26 cellular contexts compared by ENCODE assay signal in the genomic region with DNA sequence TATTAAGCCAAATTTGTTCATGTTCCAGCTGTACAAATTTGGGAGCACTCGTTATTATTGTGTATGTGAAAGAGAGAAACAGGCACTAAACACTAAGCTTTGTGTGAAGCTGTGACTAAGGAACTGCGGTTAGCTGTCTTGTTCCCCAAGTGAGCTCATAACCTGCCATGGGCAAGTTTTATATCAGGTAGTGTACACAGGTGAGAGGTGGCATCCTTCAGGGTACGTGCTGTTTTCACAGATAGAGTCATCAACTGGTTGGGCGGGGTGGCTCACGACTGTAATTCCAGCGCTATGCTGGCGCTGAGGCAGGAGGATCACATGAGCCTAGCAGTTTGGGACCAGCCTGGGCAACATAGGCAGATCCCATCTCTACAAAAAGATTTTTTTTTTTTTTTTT. TPM values are rescaled to one million over a fixed set of nuclear protein-coding genes. Genes with fewer than 3 reads are reported as not detected.
A peak's percentile ranks its signal among the peaks of the same experiment; 100 is the strongest.
DNase-seq lines count a peak whose midpoint lies in the region; ATAC-seq and TF ChIP-seq lines count a peak whose summit lies in the region.
"Had no signal": no experiment of that assay in that cellular context is flagged by ENCODE, and none has a peak within 500 bp of the region (broad histone marks: within the 10 kb centered on the region; RNA-seq: fewer than 3 reads in every experiment).

No MANE protein-coding gene starts in this region.

- peaks cover 73% of the 10 kb centered on the region for H3K79me2 ChIP-seq in mammary epithelial cell (ENCODE audit: insufficient read depth, low read length)

- TF ChIP-seq POLR2A in breast epithelium (IDR thresholded peaks at IDR 0.05) = no peak

- ATAC-seq in foreskin keratinocyte = peak; percentile 46
- no peak for ATAC-seq in GM21825 (IDR thresholded peaks at IDR 0.05; ENCODE audit: unreplicated experiment)
- ATAC-seq: left lung; natural killer cell treated with Interleukin-12 subunit alpha and Interleukin-12 subunit beta and Interleukin-15 and Interleukin-18, amount 100 ng/mL, for 72 hours; Panc1; T-cell had no signal

- no TSS peak for BruUV-seq in mammary epithelial cell (replicated peaks; lab: Mats Ljungman, UMichigan)

- H3K36me3 ChIP-seq in mammary epithelial cell (ENCODE audit: insufficient read depth, low read length) (peaks cover 8% of the 10 kb centered on the region), breast epithelium (no peaks in the 10 kb centered on the region)

- H3K27me3 ChIP-seq in mammary epithelial cell (ENCODE audit: insufficient read depth, low read length) (no peaks in the 10 kb centered on the region), breast epithelium (no peaks in the 10 kb centered on the region), foreskin keratinocyte (no peaks in the 10 kb centered on the region)
- H3K27me3 ChIP-seq: brain microvascular endothelial cell, esophagus muscularis mucosa, hepatocyte, left lung, sigmoid colon had no signal

- no peaks in the 10 kb centered on the region for H3K27me3 Mint-ChIP-seq in activated T-helper 2 cell treated with anti-CD3 and anti-CD28 coated beads, Interferon-gamma antibody, Interleukin-2, Interleukin-4, amounts not matched to agents 10 μg/mL and 5 μg/mL and 100 μg/mL, durations not matched to agents 14 hours and 24 hours and 36 hours (ENCODE audit: low read depth)
- H3K27me3 Mint-ChIP-seq in type B pancreatic cell = no peaks in the 10 kb centered on the region
- H3K27me3 Mint-ChIP-seq: CD4-positive, CD25-positive, alpha-beta regulatory T cell; natural killer cell treated with Interleukin-12 subunit alpha and Interleukin-12 subunit beta and Interleukin-15 and Interleukin-18, amount 100 ng/mL, for 72 hours; progenitor cell of endocrine pancreas; T-cell had no signal

- no peaks in the 10 kb centered on the region for H4K20me1 ChIP-seq in mammary epithelial cell (ENCODE audit: insufficient read depth, low read length)

- no peak overlapping the region for H3K4me3 ChIP-seq in mammary epithelial cell (replicated peaks in 1 of 3; ENCODE audit: insufficient read depth in 1 of 3, low read depth in 2 of 3, low read length in 3 of 3)
- H3K4me3 ChIP-seq in breast epithelium = no peak overlapping the region
- H3K4me3 ChIP-seq: esophagus muscularis mucosa, hepatocyte, left lung, sigmoid colon had no signal

- H3K4me1 Mint-ChIP-seq in activated T-helper 2 cell treated with anti-CD3 and anti-CD28 coated beads, Interferon-gamma antibody, Interleukin-2, Interleukin-4, amounts not matched to agents 10 μg/mL and 5 μg/mL and 100 μg/mL, durations not matched to agents 14 hours and 24 hours and 36 hours (ENCODE audit: low read depth) = peaks cover 23% of the 10 kb centered on the region
- H3K4me1 Mint-ChIP-seq in type B pancreatic cell (ENCODE audit: unreplicated experiment) = peaks cover 26% of the 10 kb centered on the region

- DNase-seq in mammary epithelial cell = peak; percentile 92
- DNase-seq in breast epithelium (ENCODE audit: low spot score in 2 of 2) = no peak
- no peak for DNase-seq in activated T-helper 2 cell treated with anti-CD3 and anti-CD28 coated beads, Interferon-gamma antibody, Interleukin-2, Interleukin-4, amounts not matched to agents 10 μg/mL and 5 μg/mL and 100 μg/mL, durations not matched to agents 14 hours and 24 hours and 36 hours (ENCODE audit: low spot score)
- peak in 1 of 2 donors; percentile 33 for DNase-seq in foreskin keratinocyte
- DNase-seq in type B pancreatic cell (ENCODE audit: extremely low spot score, unreplicated experiment) = no peak
- DNase-seq in NCI-H226 = no peak
- DNase-seq: activated naive CD4-positive, alpha-beta T cell treated with Interleukin-2 at 50 U/mL for 16 hours; brain microvascular endothelial cell; CD4-positive, CD25-positive, alpha-beta regulatory T cell; effector CD8-positive, alpha-beta T cell; HCEC 1CT; Kasumi-1; left lung; MV-4-11; NCI-H2171; NCI-H524 treated with DMSO at 0.1 percent for 48 hours; sigmoid colon; stimulated activated naive CD4-positive, alpha-beta T cell treated with Interleukin-2 at 50 U/mL for 16 hours; T-cell had no signal

- H3K9me3 ChIP-seq in mammary epithelial cell (replicated peaks; ENCODE audit: insufficient read depth, low read length) = no peaks in the 10 kb centered on the region
- H3K9me3 ChIP-seq in breast epithelium = no peaks in the 10 kb centered on the region
- H3K9me3 ChIP-seq: esophagus muscularis mucosa, left lung, sigmoid colon had no signal

- no peak for TF ChIP-seq CTCF in mammary epithelial cell (conservative IDR thresholded peaks at IDR 0.05 in 1 of 2, IDR thresholded peaks at IDR 0.05 in 1 of 2; ENCODE audit: extremely low read depth in 1 of 2, insufficient read depth in 1 of 2, low read depth in 1 of 2, low read length in 2 of 2)
- TF ChIP-seq CTCF in breast epithelium (IDR thresholded peaks at IDR 0.05) = no peak
- TF ChIP-seq CTCF in foreskin keratinocyte (conservative IDR thresholded peaks at IDR 0.05) = no peak
- TF ChIP-seq CTCF in type B pancreatic cell (conservative IDR thresholded peaks at IDR 0.05) = no peak

- H3K36me3 Mint-ChIP-seq in activated T-helper 2 cell treated with anti-CD3 and anti-CD28 coated beads, Interferon-gamma antibody, Interleukin-2, Interleukin-4, amounts not matched to agents 10 μg/mL and 5 μg/mL and 100 μg/mL, durations not matched to agents 14 hours and 24 hours and 36 hours (ENCODE audit: low read depth) = peaks cover 45% of the 10 kb centered on the region
- peaks cover 13% of the 10 kb centered on the region for H3K36me3 Mint-ChIP-seq in type B pancreatic cell

- CTCF ChIA-PET in mammary epithelial cell (lab: Charles Lee; ENCODE audit: low non-redundant PET) = no interaction called here

- H3K4me3 Mint-ChIP-seq in activated T-helper 2 cell treated with anti-CD3 and anti-CD28 coated beads, Interferon-gamma antibody, Interleukin-2, Interleukin-4, amounts not matched to agents 10 μg/mL and 5 μg/mL and 100 μg/mL, durations not matched to agents 14 hours and 24 hours and 36 hours (ENCODE audit: low read depth) = peak overlapping the region; percentile 40
- H3K4me3 Mint-ChIP-seq in type B pancreatic cell = peak overlapping the region; percentile 55
- H3K4me3 Mint-ChIP-seq: natural killer cell treated with Interleukin-12 subunit alpha and Interleukin-12 subunit beta and Interleukin-15 and Interleukin-18, amount 100 ng/mL, for 72 hours had no signal

- H3K9me3 Mint-ChIP-seq in activated T-helper 2 cell treated with anti-CD3 and anti-CD28 coated beads, Interferon-gamma antibody, Interleukin-2, Interleukin-4, amounts not matched to agents 10 μg/mL and 5 μg/mL and 100 μg/mL, durations not matched to agents 14 hours and 24 hours and 36 hours = no peaks in the 10 kb centered on the region
- H3K9me3 Mint-ChIP-seq in type B pancreatic cell = no peaks in the 10 kb centered on the region
- H3K9me3 Mint-ChIP-seq: CD4-positive, CD25-positive, alpha-beta regulatory T cell; natural killer cell treated with Interleukin-12 subunit alpha and Interleukin-12 subunit beta and Interleukin-15 and Interleukin-18, amount 100 ng/mL, for 72 hours; T-cell had no signal

- H3K4me2 ChIP-seq in mammary epithelial cell (ENCODE audit: insufficient read depth, low read depth, low read length) = no peak overlapping the region
- H3K4me2 ChIP-seq: hepatocyte had no signal

- no peak overlapping the region for H3K27ac Mint-ChIP-seq in activated T-helper 2 cell treated with anti-CD3 and anti-CD28 coated beads, Interferon-gamma antibody, Interleukin-2, Interleukin-4, amounts not matched to agents 10 μg/mL and 5 μg/mL and 100 μg/mL, durations not matched to agents 14 hours and 24 hours and 36 hours
- H3K27ac Mint-ChIP-seq in type B pancreatic cell = no peak overlapping the region
- H3K27ac Mint-ChIP-seq: progenitor cell of endocrine pancreas had no signal

- in situ Hi-C loops in mammary epithelial cell (cut with MboI; ENCODE audit: low sequenced_read_pairs in 2 of 2) = no loop called here

- dilution Hi-C loops in mammary epithelial cell (cut with HindIII; ENCODE audit: low sequenced_read_pairs) = loop anchor here (5.0 kb wide), 1 partner anchor 34 kb away; no protein-coding TSS in a partner anchor

- H3K4me1 ChIP-seq in mammary epithelial cell (ENCODE audit: insufficient read depth, low read length) (peaks cover 13% of the 10 kb centered on the region), breast epithelium (peaks cover 0 to 10% of the 10 kb centered on the region in 2 donors), foreskin keratinocyte (peaks cover 8% of the 10 kb centered on the region)

- H3K27ac ChIP-seq in mammary epithelial cell (ENCODE audit: insufficient read depth, low read depth, low read length) = no peak overlapping the region
- no peak overlapping the region for H3K27ac ChIP-seq in breast epithelium
- H3K27ac ChIP-seq in foreskin keratinocyte = no peak overlapping the region
- H3K27ac ChIP-seq: brain microvascular endothelial cell, esophagus muscularis mucosa, hepatocyte, HL-60, left lung, sigmoid colon had no signal

- no peak overlapping the region for H2AFZ ChIP-seq in mammary epithelial cell (ENCODE audit: low read depth, low read length)
- H2AFZ ChIP-seq: hepatocyte had no signal

- intact Hi-C loops in mammary epithelial cell (cut with micrococcal nuclease) = no loop called here
- intact Hi-C loops in breast epithelium (cut with DNase I; ENCODE audit: low total_unique reads) = no loop called here
- intact Hi-C loops in activated T-helper 2 cell treated with anti-CD3 and anti-CD28 coated beads, Interferon-gamma antibody, Interleukin-2, Interleukin-4, amounts not matched to agents 10 μg/mL and 5 μg/mL and 100 μg/mL, durations not matched to agents 14 hours and 24 hours and 36 hours (cut with micrococcal nuclease) = no loop called here

- 92% methylated on average over 7 of the region's 7 CpGs for WGBS in mammary epithelial cell (ENCODE audit: low coverage, missing lambda C conversion rate)

- H3K9ac ChIP-seq in mammary epithelial cell (ENCODE audit: insufficient read depth, low read length) = no peak overlapping the region

RNA-seq across cellular contexts. Expression of a gene that starts 2.8 kb away (rescaled TPM):
- 10 to 100 TPM; 52.7 to 70.4 TPM for total RNA-seq in mammary epithelial cell
- polyA plus RNA-seq in mammary epithelial cell = 55.6 TPM
- polyA minus RNA-seq in mammary epithelial cell = 76.3 TPM
- 10 to 100 TPM; 32.6 to 54.2 (median 45.9) TPM for total RNA-seq in breast epithelium
- total RNA-seq in activated T-helper 2 cell treated with anti-CD3 and anti-CD28 coated beads, Interferon-gamma antibody, Interleukin-2, Interleukin-4, amounts not matched to agents 10 μg/mL and 5 μg/mL and 100 μg/mL, durations not matched to agents 14 hours and 24 hours and 36 hours = 77.1 and 88.4 TPM in 2 replicates
- 62.4 and 67.4 TPM in 2 replicates for total RNA-seq in foreskin keratinocyte
- 39.8 and 47.8 TPM in 2 replicates for polyA plus RNA-seq in foreskin keratinocyte
- 43.9 and 46.5 TPM in 2 replicates for total RNA-seq in type B pancreatic cell (ENCODE audit: low replicate concordance)

RNA-seq across cellular contexts. Expression of a gene that starts 12.1 kb away (rescaled TPM):
- 10 to 100 TPM; 10.7 to 26.0 TPM for total RNA-seq in mammary epithelial cell
- 8.8 TPM for polyA plus RNA-seq in mammary epithelial cell
- polyA minus RNA-seq in mammary epithelial cell = 36.2 TPM
- total RNA-seq in breast epithelium = 10 to 100 TPM; 19.7 to 25.9 (median 22.7) TPM
- total RNA-seq in activated T-helper 2 cell treated with anti-CD3 and anti-CD28 coated beads, Interferon-gamma antibody, Interleukin-2, Interleukin-4, amounts not matched to agents 10 μg/mL and 5 μg/mL and 100 μg/mL, durations not matched to agents 14 hours and 24 hours and 36 hours = 92.5 and 101 TPM in 2 replicates
- total RNA-seq in foreskin keratinocyte = 22.7 and 24.3 TPM in 2 replicates
- polyA plus RNA-seq in foreskin keratinocyte = 17.1 and 17.5 TPM in 2 replicates
- total RNA-seq in type B pancreatic cell (ENCODE audit: low replicate concordance) = 32.3 and 41.4 TPM in 2 replicates

RNA-seq across cellular contexts. Expression of a gene that starts 45.9 kb away (rescaled TPM):
- total RNA-seq in mammary epithelial cell (10 to 100 TPM; 55.7 to 62.8 TPM), breast epithelium (10 to 100 TPM; 44.5 to 57.7 (median 51.5) TPM), foreskin keratinocyte (75.5 and 75.9 TPM in 2 replicates), type B pancreatic cell (ENCODE audit: low replicate concordance) (48.3 and 49.1 TPM in 2 replicates)
- polyA plus RNA-seq in mammary epithelial cell (81.2 TPM), foreskin keratinocyte (81.9 and 83.9 TPM in 2 replicates)
- 62.6 TPM for polyA minus RNA-seq in mammary epithelial cell
- total RNA-seq in activated T-helper 2 cell treated with anti-CD3 and anti-CD28 coated beads, Interferon-gamma antibody, Interleukin-2, Interleukin-4, amounts not matched to agents 10 μg/mL and 5 μg/mL and 100 μg/mL, durations not matched to agents 14 hours and 24 hours and 36 hours = 30.7 and 35.2 TPM in 2 replicates

RNA-seq across cellular contexts. Expression of a gene that starts 47.7 kb away (rescaled TPM):
- total RNA-seq in mammary epithelial cell (10 to 100 TPM; 55.8 to 98.4 TPM), breast epithelium (10 to 100 TPM; 53.6 to 87.7 (median 65.9) TPM), foreskin keratinocyte (140 and 152 TPM in 2 replicates), type B pancreatic cell (ENCODE audit: low replicate concordance) (37.8 and 46.2 TPM in 2 replicates)
- polyA plus RNA-seq in mammary epithelial cell (113 TPM), foreskin keratinocyte (200 and 221 TPM in 2 replicates)
- 96.6 TPM for polyA minus RNA-seq in mammary epithelial cell
- total RNA-seq in activated T-helper 2 cell treated with anti-CD3 and anti-CD28 coated beads, Interferon-gamma antibody, Interleukin-2, Interleukin-4, amounts not matched to agents 10 μg/mL and 5 μg/mL and 100 μg/mL, durations not matched to agents 14 hours and 24 hours and 36 hours = 70.2 and 75.2 TPM in 2 replicates

RNA-seq across cellular contexts. Expression of a gene that starts 56.9 kb away (rescaled TPM):
- total RNA-seq in mammary epithelial cell (10 to 100 TPM in 1 of 2 donors, 1 to 10 TPM in 1; 5.0 to 25.5 TPM), breast epithelium (10 to 100 TPM; 14.8 to 28.5 (median 16.1) TPM), foreskin keratinocyte (1.8 and 2.3 TPM in 2 replicates), type B pancreatic cell (ENCODE audit: low replicate concordance) (9.7 and 29.0 TPM in 2 replicates)
- polyA plus RNA-seq in mammary epithelial cell (1.9 TPM), foreskin keratinocyte (1.5 and 2.0 TPM in 2 replicates)
- 0.67 TPM for polyA minus RNA-seq in mammary epithelial cell
- 0.16 TPM in 1 of 2 replicates, not detected in the other for total RNA-seq in activated T-helper 2 cell treated with anti-CD3 and anti-CD28 coated beads, Interferon-gamma antibody, Interleukin-2, Interleukin-4, amounts not matched to agents 10 μg/mL and 5 μg/mL and 100 μg/mL, durations not matched to agents 14 hours and 24 hours and 36 hours
